Comparison of ENCODE assay signal across 26 cellular contexts in genomic region chr20:41377275-41377674, GRCh38. TPM values are rescaled to one million over a fixed set of nuclear protein-coding genes. Genes with fewer than 3 reads are reported as not detected.
"Had no signal": no experiment of that assay in that cellular context is flagged by ENCODE, and none has a peak within 500 bp of the region (broad histone marks: within the 10 kb centered on the region; RNA-seq: fewer than 3 reads in every experiment).

No MANE protein-coding gene starts in this region.

- H3K4me3 Mint-ChIP-seq: dendritic cell treated with granulocyte-macrophage colony-stimulating factor and Interleukin-4, amounts not matched to agents 40 ng/mL and 50 ng/mL, for 4 days; endodermal cell; natural killer cell had no signal

- DNase-seq: colonic mucosa; effector CD8-positive, alpha-beta T cell; endodermal cell; foreskin fibroblast; gastrocnemius medialis; head of caudate nucleus; left ventricle myocardium superior; lower lobe of right lung; natural killer cell; occipital lobe; pancreas; right lobe of liver; small intestine; stimulated activated CD4-positive, alpha-beta T cell treated with anti-CD3 and anti-CD28 coated beads, Interleukin-15, amount 100 ng/mL, for 24 hours; stimulated activated CD4-positive, alpha-beta T cell treated with anti-CD3 and anti-CD28 coated beads, Interleukin-2, amount 100 ng/mL, for 48 hours; stimulated activated naive CD4-positive, alpha-beta T cell treated with Interleukin-2 at 50 U/mL for 16 hours; upper lobe of left lung; uterus had no signal

- H3K27ac Mint-ChIP-seq: dendritic cell treated with granulocyte-macrophage colony-stimulating factor and Interleukin-4, amounts not matched to agents 40 ng/mL and 50 ng/mL, for 4 days; endodermal cell; natural killer cell; progenitor cell of endocrine pancreas had no signal

- ATAC-seq: esophagus mucosa, gastrocnemius medialis, left ventricle myocardium superior, lower lobe of right lung, natural killer cell, pancreas had no signal

- H3K9me3 Mint-ChIP-seq: dendritic cell treated with granulocyte-macrophage colony-stimulating factor and Interleukin-4, amounts not matched to agents 40 ng/mL and 50 ng/mL, for 4 days; natural killer cell had no signal

- H3K27me3 ChIP-seq: colonic mucosa, gastrocnemius medialis, pancreas, right lobe of liver, tibial nerve, upper lobe of left lung, uterus had no signal

- H3K9me3 ChIP-seq: colonic mucosa, gastrocnemius medialis, lower lobe of right lung, pancreas, right lobe of liver, thoracic aorta, tibial nerve, upper lobe of left lung, uterus had no signal

- H3K4me1 ChIP-seq: colonic mucosa, gastrocnemius medialis, lower lobe of right lung, pancreas, right lobe of liver, upper lobe of left lung, uterus had no signal

- H3K36me3 ChIP-seq: colonic mucosa, gastrocnemius medialis, lower lobe of right lung, pancreas, right lobe of liver, thoracic aorta, tibial nerve, upper lobe of left lung, uterus had no signal

- H3K4me1 Mint-ChIP-seq: endodermal cell, natural killer cell had no signal

- FAIRE-seq: keratinocyte, pancreas, small intestine had no signal

- H3K4me3 ChIP-seq: colonic mucosa, gastrocnemius medialis, lower lobe of right lung, pancreas, right lobe of liver, thoracic aorta, tibial nerve, upper lobe of left lung, uterus had no signal

- H3K27ac ChIP-seq: colonic mucosa, epithelial cell of prostate, gastrocnemius medialis, lower lobe of right lung, pancreas, right lobe of liver, thoracic aorta, tibial nerve, upper lobe of left lung, uterus had no signal

RNA-seq across cellular contexts. Expression of gene EMILIN3, which starts 10.7 kb away (rescaled TPM):
- total RNA-seq: natural killer cell had no signal
- polyA plus RNA-seq: keratinocyte had no signal

RNA-seq across cellular contexts. Expression of gene LPIN3, which starts 36.7 kb away (rescaled TPM):
- polyA plus RNA-seq: neural cell had no signal
